In the genomic region with DNA sequence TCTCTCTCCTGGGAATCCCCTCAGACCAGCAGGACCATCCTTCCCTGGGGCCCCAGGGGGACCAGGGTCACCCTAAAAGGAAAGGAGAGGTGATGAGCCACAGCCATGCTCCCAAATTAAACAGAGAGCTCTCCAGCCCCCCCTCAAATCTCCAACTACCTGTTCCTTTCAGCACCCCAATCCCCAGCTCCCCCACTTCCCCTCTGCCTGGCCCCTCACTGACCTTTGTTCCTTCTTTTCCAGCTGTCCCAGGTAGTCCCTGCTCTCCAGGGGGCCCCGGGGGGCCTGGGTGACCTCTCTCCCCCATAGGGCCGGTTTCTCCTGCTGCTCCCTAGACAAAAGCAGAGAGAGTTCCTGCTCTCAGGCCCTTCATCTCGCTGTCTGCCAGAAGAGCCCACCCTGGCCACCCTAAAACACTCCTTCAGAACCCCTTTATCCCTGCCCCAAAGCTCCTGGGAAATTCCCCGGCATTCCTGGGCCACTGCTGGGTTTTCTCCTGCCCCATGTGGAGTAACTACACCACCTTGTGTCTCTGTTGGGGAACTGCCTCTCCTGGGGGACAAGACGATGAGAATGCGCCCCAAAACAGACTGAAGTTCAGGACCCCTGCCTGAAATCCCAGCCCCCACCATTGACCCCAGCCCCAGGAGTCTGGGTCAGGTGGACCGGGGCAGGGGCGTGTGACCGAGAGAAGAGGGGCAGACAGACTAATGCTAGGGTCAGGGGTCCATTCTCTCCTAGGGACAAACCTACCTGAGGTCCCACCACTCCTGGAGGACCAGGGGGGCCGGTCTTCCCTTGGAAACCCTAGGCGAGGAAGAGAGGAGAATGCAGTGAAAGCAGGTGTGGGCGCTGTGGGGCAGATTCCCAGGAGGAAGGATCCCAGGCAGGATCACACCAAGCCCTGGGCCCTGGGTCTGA, we compare ENCODE assay signal across 8 cellular contexts. TPM values are rescaled to one million over a fixed set of nuclear protein-coding genes. Genes with fewer than 3 reads are reported as not detected.
DNase-seq lines count a peak whose midpoint lies in the region; ATAC-seq and TF ChIP-seq lines count a peak whose summit lies in the region.

No MANE protein-coding gene starts in this region.

- TF ChIP-seq CTCF in MCF 10A (IDR thresholded peaks at IDR 0.05; ENCODE audit: unreplicated experiment), result peak; percentile 73

- H3K9me3 Mint-ChIP-seq in CD4-positive, CD25-positive, alpha-beta regulatory T cell, result peaks cover 0 to 1% (median 0%) of the 10 kb centered on the region in 7 donors
- H3K9me3 Mint-ChIP-seq in MCF 10A (ENCODE audit: unreplicated experiment), result no peaks in the 10 kb centered on the region
- no peaks in the 10 kb centered on the region for H3K9me3 Mint-ChIP-seq in memory B cell

- no peak overlapping the region for H3K4me3 Mint-ChIP-seq in CD4-positive, CD25-positive, alpha-beta regulatory T cell
- no peak overlapping the region for H3K4me3 Mint-ChIP-seq in MCF 10A (ENCODE audit: unreplicated experiment)
- no peak overlapping the region for H3K4me3 Mint-ChIP-seq in memory B cell

- peaks cover 21% of the 10 kb centered on the region for H3K27me3 Mint-ChIP-seq in CD4-positive, CD25-positive, alpha-beta regulatory T cell
- peaks cover 24% of the 10 kb centered on the region for H3K27me3 Mint-ChIP-seq in MCF 10A (ENCODE audit: insufficient read depth, unreplicated experiment)
- peaks cover 23% of the 10 kb centered on the region for H3K27me3 Mint-ChIP-seq in memory B cell

- no peaks in the 10 kb centered on the region for H3K36me3 ChIP-seq in CD4-positive, CD25-positive, alpha-beta regulatory T cell (ENCODE audit: control insufficient read depth, insufficient read depth, low read length)

- no TSS peak for BruUV-seq in MCF 10A (replicated peaks; lab: Mats Ljungman, UMichigan)

- no peak overlapping the region for H3K27ac ChIP-seq in CD4-positive, CD25-positive, alpha-beta regulatory T cell (ENCODE audit: insufficient read depth, low read length, poor library complexity, severe bottlenecking)

- POLR2A ChIA-PET in MCF 10A (lab: Yijun Ruan, JAX), result no interaction called here

- peak overlapping the region in 2 of 3 donors; percentile 60 to 73 for H3K27ac Mint-ChIP-seq in CD4-positive, CD25-positive, alpha-beta regulatory T cell
- H3K27ac Mint-ChIP-seq in MCF 10A (ENCODE audit: low read depth, unreplicated experiment) (no peak overlapping the region), memory B cell (no peak overlapping the region)

- intact Hi-C loops in MCF 10A (cut with micrococcal nuclease), result loop anchor here (2.0 kb wide), 2 partner anchors 54 to 158 kb away; no protein-coding TSS in a partner anchor

- no peak for DNase-seq in CD4-positive, CD25-positive, alpha-beta regulatory T cell
- DNase-seq in HuH-7.5 (ENCODE audit: low spot score) (peak; percentile 63), MCF 10A (ENCODE audit: unreplicated experiment) (peak; percentile 60), memory B cell (ENCODE audit: low spot score in 2 of 2) (peak; percentile 32 to 42), KG1 (lab: John Stamatoyannopoulos, UW) (no peak)
- no peak for DNase-seq in activated CD4-positive, alpha-beta T cell treated with anti-CD3 and anti-CD28 coated beads for 48 hours

- no peaks in the 10 kb centered on the region for H3K9me3 ChIP-seq in CD4-positive, CD25-positive, alpha-beta regulatory T cell (ENCODE audit: control insufficient read depth in 2 of 2, low read length in 2 of 2)

- CTCF ChIA-PET in MCF 10A (lab: Yijun Ruan, JAX), result interaction anchor here (0.6 to 3.0 kb wide), 19 partner anchors 8 to 238 kb away, joined by 3 to 16 read pairs (median 4); no protein-coding TSS in a partner anchor

- no peak overlapping the region for H3K4me3 ChIP-seq in CD4-positive, CD25-positive, alpha-beta regulatory T cell (ENCODE audit: low read depth, low read length)

- no peaks in the 10 kb centered on the region for H3K36me3 Mint-ChIP-seq in CD4-positive, CD25-positive, alpha-beta regulatory T cell
- H3K36me3 Mint-ChIP-seq in MCF 10A (ENCODE audit: insufficient read depth, unreplicated experiment) (no peaks in the 10 kb centered on the region), memory B cell (no peaks in the 10 kb centered on the region)

- H3K4me1 Mint-ChIP-seq in CD4-positive, CD25-positive, alpha-beta regulatory T cell, result no peaks in the 10 kb centered on the region
- H3K4me1 Mint-ChIP-seq in MCF 10A (ENCODE audit: insufficient read depth, unreplicated experiment) (no peaks in the 10 kb centered on the region), memory B cell (peaks cover 3% of the 10 kb centered on the region)

- H3K4me1 ChIP-seq in CD4-positive, CD25-positive, alpha-beta regulatory T cell (ENCODE audit: control insufficient read depth, insufficient read depth, low read length, poor library complexity, severe bottlenecking), result no peaks in the 10 kb centered on the region

- no peaks in the 10 kb centered on the region for H3K27me3 ChIP-seq in CD4-positive, CD25-positive, alpha-beta regulatory T cell (ENCODE audit: control insufficient read depth, insufficient read depth, low read length)

- ATAC-seq in CD4-positive, CD25-positive, alpha-beta regulatory T cell (ENCODE audit: low read depth in 2 of 2), result no peak
- peak; percentile 55 for ATAC-seq in memory B cell (ENCODE audit: low read depth)
- ATAC-seq in GM18873 (IDR thresholded peaks at IDR 0.05; ENCODE audit: low FRiP score, unreplicated experiment), result no peak
- ATAC-seq in GM21528 (IDR thresholded peaks at IDR 0.05; ENCODE audit: low FRiP score, unreplicated experiment), result no peak

RNA-seq across cellular contexts. Expression of a gene that starts 19.7 kb away (rescaled TPM):
- 0.89 TPM for total RNA-seq in CD4-positive, CD25-positive, alpha-beta regulatory T cell
- polyA plus RNA-seq in CD4-positive, CD25-positive, alpha-beta regulatory T cell, result under 1 TPM in 2 of 4 donors, not detected in 2; 0.34 to 0.43 TPM
- 0.91 and 1.5 TPM in 2 replicates for total RNA-seq in MCF 10A (2022)

RNA-seq across cellular contexts. Expression of a gene that starts 27.9 kb away (rescaled TPM):
- 62.6 TPM for total RNA-seq in CD4-positive, CD25-positive, alpha-beta regulatory T cell
- polyA plus RNA-seq in CD4-positive, CD25-positive, alpha-beta regulatory T cell, result 1 to 10 TPM; 7.1 to 8.9 (median 7.2) TPM
- total RNA-seq in MCF 10A (2022), result 29.6 and 35.1 TPM in 2 replicates

RNA-seq across cellular contexts. Expression of a gene that starts 28.1 kb away (rescaled TPM):
- 24.1 TPM for total RNA-seq in CD4-positive, CD25-positive, alpha-beta regulatory T cell
- 10 to 100 TPM; 11.4 to 27.3 (median 20.4) TPM for polyA plus RNA-seq in CD4-positive, CD25-positive, alpha-beta regulatory T cell
- 118 and 187 TPM in 2 replicates for total RNA-seq in MCF 10A (2022)

RNA-seq across cellular contexts. Expression of a gene that starts 31.9 kb away (rescaled TPM):
- 8.8 TPM for total RNA-seq in CD4-positive, CD25-positive, alpha-beta regulatory T cell
- 10 to 100 TPM; 33.3 to 53.9 (median 41.9) TPM for polyA plus RNA-seq in CD4-positive, CD25-positive, alpha-beta regulatory T cell
- 26.4 and 26.6 TPM in 2 replicates for total RNA-seq in MCF 10A (2022)

RNA-seq across cellular contexts. Expression of a gene that starts 35.7 kb away (rescaled TPM):
- 34.2 TPM for total RNA-seq in CD4-positive, CD25-positive, alpha-beta regulatory T cell
- polyA plus RNA-seq in CD4-positive, CD25-positive, alpha-beta regulatory T cell, result 1 to 10 TPM; 4.9 to 6.3 (median 5.5) TPM
- total RNA-seq in MCF 10A (2022), result 45.4 and 48.3 TPM in 2 replicates

Comparison
In these comparisons a context has a peak if more than half of its experiments do, and no peak if none do; other contexts are left out.
1. DNase-seq: peak in HuH-7.5 (single experiment), MCF 10A (single experiment) and memory B cell (2 of 2); none in CD4-positive, CD25-positive, alpha-beta regulatory T cell (0 of 3), activated CD4-positive, alpha-beta T cell treated with anti-CD3 and anti-CD28 coated beads for 48 hours (single experiment) and KG1 (single experiment).
2. H3K27ac Mint-ChIP-seq: peak in CD4-positive, CD25-positive, alpha-beta regulatory T cell (2 of 3); none in MCF 10A (single experiment) and memory B cell (single experiment).